ENCODE assay signal across 12 cellular contexts in the genomic region with DNA sequence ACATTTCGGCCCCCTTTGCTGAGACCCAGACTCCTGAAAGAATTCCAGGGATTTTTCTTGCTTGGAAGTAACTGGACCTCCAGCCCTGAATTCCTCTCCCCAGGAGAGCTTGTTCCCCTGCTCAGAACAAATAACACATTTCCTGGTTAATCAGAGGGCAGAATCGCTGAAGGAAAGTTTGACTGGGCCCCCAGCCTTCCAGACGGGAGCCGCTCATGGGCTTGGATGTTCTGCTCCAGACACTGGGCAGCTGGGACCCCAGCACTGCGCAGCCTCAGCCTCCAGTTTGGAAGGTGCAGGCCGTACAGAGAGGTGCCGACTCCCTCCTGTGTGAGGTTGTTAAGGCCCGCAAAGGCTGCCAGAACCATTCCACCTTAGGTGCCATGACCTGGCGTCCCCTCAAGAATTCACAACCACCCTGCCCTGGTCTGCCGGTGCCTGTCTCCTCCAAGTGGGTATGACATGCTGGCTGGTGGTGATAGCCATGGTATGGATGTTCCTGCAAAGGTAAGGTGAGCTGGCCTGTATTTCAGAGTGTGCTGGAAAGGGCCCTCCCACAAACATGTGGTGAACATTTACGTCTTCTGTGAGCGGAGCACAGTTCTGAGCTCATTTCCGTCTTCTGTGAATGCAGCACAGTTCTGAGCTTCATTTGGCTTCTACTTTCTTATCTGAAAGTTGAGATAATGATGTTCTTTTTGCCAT. TPM values are rescaled to one million over a fixed set of nuclear protein-coding genes. Genes with fewer than 3 reads are reported as not detected.
DNase-seq lines count a peak whose midpoint lies in the region; ATAC-seq and TF ChIP-seq lines count a peak whose summit lies in the region.
"Had no signal": no experiment of that assay in that cellular context is flagged by ENCODE, and none has a peak within 500 bp of the region (broad histone marks: within the 10 kb centered on the region; RNA-seq: fewer than 3 reads in every experiment).

No MANE protein-coding gene starts in this region.

- ATAC-seq in GM18858 (IDR thresholded peaks at IDR 0.05; ENCODE audit: unreplicated experiment) (no peak), GM19395 (IDR thresholded peaks at IDR 0.05; ENCODE audit: unreplicated experiment) (no peak)

- DNase-seq in Caki2 (ENCODE audit: low read depth) (peak; percentile 17), NCI-H226 (peak; percentile 29), choroid plexus epithelial cell (ENCODE audit: low read depth) (peak; percentile 83), DMS153 (lab: John Stamatoyannopoulos, UW) (no peak), NCI-H128 (lab: John Stamatoyannopoulos, UW; ENCODE audit: unreplicated experiment) (no peak)
- DNase-seq: NCI-H146 had no signal

- H3K4me3 ChIP-seq in choroid plexus epithelial cell (ENCODE audit: low read depth, low read length) (no peak overlapping the region), neutrophil (ENCODE audit: low read depth in 1 of 2, low read length in 1 of 2) (peak overlapping the region in 1 of 2 experiments; percentile 60)
- H3K4me3 ChIP-seq: lung had no signal

- no peaks in the 10 kb centered on the region for H3K36me3 ChIP-seq in neutrophil

- in situ Hi-C loops in Caki2 (cut with HindIII; ENCODE audit: low pct_unique_long_range_greater_than_20kb, low sequenced_read_pairs) = no loop called here

- TF ChIP-seq CTCF in choroid plexus epithelial cell (conservative IDR thresholded peaks at IDR 0.05; ENCODE audit: low read depth, low read length) (no peak), neutrophil (IDR thresholded peaks at IDR 0.05) (no peak)

- no peaks in the 10 kb centered on the region for H3K27me3 ChIP-seq in neutrophil

- no peaks in the 10 kb centered on the region for H3K9me3 ChIP-seq in neutrophil

- H3K4me1 ChIP-seq in neutrophil (ENCODE audit: control insufficient read depth in 1 of 2, insufficient read depth in 1 of 2, low read depth in 1 of 2, low read length in 1 of 2) = peaks cover 71 to 79% of the 10 kb centered on the region in 2 experiments

- H3K27ac ChIP-seq in neutrophil = peak overlapping the region; percentile 99
- H3K27ac ChIP-seq: HL-60, VCaP had no signal

RNA-seq across cellular contexts. Expression of gene LTBP2, which starts 5.1 kb away (rescaled TPM):
- 7.6 and 34.4 TPM in 2 replicates for total RNA-seq in Caki2 (2014; rRNA removed; shearing (Covaris generic); ENCODE audit: low replicate concordance)

Comparison
In these comparisons a context has a peak if more than half of its experiments do, and no peak if none do; other contexts are left out.
1. DNase-seq: peak in Caki2 (single experiment), NCI-H226 (single experiment) and choroid plexus epithelial cell (single experiment); none in DMS153 (single experiment) and NCI-H128 (single experiment).